In genomic region chr12:62817556-62818271, GRCh38 we compare ENCODE assay signal across 9 cellular contexts.
A peak's percentile ranks its signal among the peaks of the same experiment; 100 is the strongest.
DNase-seq lines count a peak whose midpoint lies in the region; ATAC-seq and TF ChIP-seq lines count a peak whose summit lies in the region.
"Had no signal": no experiment of that assay in that cellular context is flagged by ENCODE, and none has a peak within 500 bp of the region (broad histone marks: within the 10 kb centered on the region; RNA-seq: fewer than 3 reads in every experiment).

No MANE protein-coding gene starts in this region.

- in situ Hi-C loops in mammary epithelial cell (cut with MboI; ENCODE audit: low sequenced_read_pairs in 2 of 2), result loop anchor here (10.0 kb wide), 1 partner anchor 247 kb away; no protein-coding TSS in a partner anchor

- peak overlapping the region; percentile 39 for H2AFZ ChIP-seq in mammary epithelial cell (ENCODE audit: low read depth, low read length)

- peak; percentile 79 for DNase-seq in A673 (ENCODE audit: low spot score)
- peak; percentile 68 for DNase-seq in LHCN-M2 (ENCODE audit: low read depth)
- peak; percentile 11 for DNase-seq in mammary epithelial cell
- DNase-seq in lower lobe of right lung, result no peak
- no peak for DNase-seq in GOT3 (lab: John Stamatoyannopoulos, UW)
- no peak for DNase-seq in activated T-cell treated with anti-CD3 and anti-CD28 coated beads for 4 hours
- DNase-seq in stimulated activated CD8-positive, alpha-beta memory T cell treated with anti-CD3 and anti-CD28 coated beads, Interleukin-4, amount 100 ng/mL, for 48 hours, result no peak
- DNase-seq: stimulated activated CD4-positive, alpha-beta T cell treated with anti-CD3 and anti-CD28 coated beads, Interleukin-1b, Interleukin-23, amount 100 ng/mL, for 48 hours had no signal

- peaks cover 16% of the 10 kb centered on the region for H3K4me1 ChIP-seq in A673 (ENCODE audit: insufficient read depth, low read length, poor library complexity, severe bottlenecking)
- peaks cover 9% of the 10 kb centered on the region for H3K4me1 ChIP-seq in mammary epithelial cell (ENCODE audit: insufficient read depth, low read length)
- H3K4me1 ChIP-seq in lower lobe of right lung, result peaks cover 9% of the 10 kb centered on the region

- BruUV-seq in A673 (replicated peaks; lab: Mats Ljungman, UMichigan) (no TSS peak), mammary epithelial cell (replicated peaks; lab: Mats Ljungman, UMichigan) (no TSS peak)

- dilution Hi-C loops in mammary epithelial cell (cut with HindIII; ENCODE audit: low sequenced_read_pairs), result no loop called here

- CTCF ChIA-PET in A673 (lab: Charles Lee) (interaction anchor here (0.7 to 1.4 kb wide), 2 partner anchors 24 to 116 kb away, joined by 3 read pairs; no protein-coding TSS in a partner anchor), mammary epithelial cell (lab: Charles Lee; ENCODE audit: low non-redundant PET) (interaction anchor here (1.6 kb wide), 1 partner anchor 251 kb away, joined by 10 read pairs; no protein-coding TSS in a partner anchor)

- no peaks in the 10 kb centered on the region for H4K20me1 ChIP-seq in mammary epithelial cell (ENCODE audit: insufficient read depth, low read length)

- H3K27me3 ChIP-seq in A673 (replicated peaks; ENCODE audit: insufficient read depth, low read depth, low read length, poor library complexity) (no peaks in the 10 kb centered on the region), mammary epithelial cell (ENCODE audit: insufficient read depth, low read length) (no peaks in the 10 kb centered on the region), lower lobe of right lung (ENCODE audit: low read depth) (no peaks in the 10 kb centered on the region)

- H3K4me3 ChIP-seq in A673 (ENCODE audit: low read depth, low read length, poor library complexity, severe bottlenecking), result no peak overlapping the region
- no peak overlapping the region for H3K4me3 ChIP-seq in mammary epithelial cell (replicated peaks in 1 of 3; ENCODE audit: insufficient read depth in 1 of 3, low read depth in 2 of 3, low read length in 3 of 3)
- H3K4me3 ChIP-seq in lower lobe of right lung, result peak overlapping the region; percentile 16

- peak overlapping the region; percentile 1 for H3K4me2 ChIP-seq in mammary epithelial cell (ENCODE audit: insufficient read depth, low read depth, low read length)

- peak overlapping the region; percentile 1 for H3K27ac ChIP-seq in A673 (ENCODE audit: low read depth, low read length, poor library complexity, severe bottlenecking)
- H3K27ac ChIP-seq in mammary epithelial cell (ENCODE audit: insufficient read depth, low read depth, low read length), result no peak overlapping the region
- H3K27ac ChIP-seq in lower lobe of right lung, result no peak overlapping the region

- no peaks in the 10 kb centered on the region for H3K9me3 ChIP-seq in A673 (ENCODE audit: low read depth, low read length, poor library complexity, severe bottlenecking)
- no peaks in the 10 kb centered on the region for H3K9me3 ChIP-seq in mammary epithelial cell (replicated peaks; ENCODE audit: insufficient read depth, low read length)
- H3K9me3 ChIP-seq in lower lobe of right lung, result no peaks in the 10 kb centered on the region

- ATAC-seq in lower lobe of right lung, result peak; percentile 19 to 39
- no peak for ATAC-seq in HG03520 (IDR thresholded peaks at IDR 0.05; ENCODE audit: unreplicated experiment)

- POLR2A ChIA-PET in A673 (lab: Charles Lee; ENCODE audit: low non-redundant PET), result no interaction called here

- no peaks in the 10 kb centered on the region for H3K36me3 ChIP-seq in A673 (ENCODE audit: insufficient read depth, low read length, poor library complexity, severe bottlenecking)
- H3K36me3 ChIP-seq in mammary epithelial cell (ENCODE audit: insufficient read depth, low read length), result no peaks in the 10 kb centered on the region
- H3K36me3 ChIP-seq in lower lobe of right lung, result no peaks in the 10 kb centered on the region

- 34% methylated on average over 9 of the region's 9 CpGs for WGBS in mammary epithelial cell (ENCODE audit: low coverage, missing lambda C conversion rate)

- TF ChIP-seq CTCF in A673 (conservative IDR thresholded peaks at IDR 0.05; ENCODE audit: low read depth, low read length), result peak; percentile 24; the same call in 1 of the 2 replicates
- no peak for TF ChIP-seq CTCF in mammary epithelial cell (conservative IDR thresholded peaks at IDR 0.05 in 1 of 2, IDR thresholded peaks at IDR 0.05 in 1 of 2; ENCODE audit: extremely low read depth in 1 of 2, insufficient read depth in 1 of 2, low read depth in 1 of 2, low read length in 2 of 2)
- no peak for TF ChIP-seq CTCF in lower lobe of right lung (IDR thresholded peaks at IDR 0.05)

- no peak overlapping the region for H3K9ac ChIP-seq in mammary epithelial cell (ENCODE audit: insufficient read depth, low read length)

- no peaks in the 10 kb centered on the region for H3K79me2 ChIP-seq in mammary epithelial cell (ENCODE audit: insufficient read depth, low read length)

- intact Hi-C loops in A673 (cut with micrococcal nuclease; ENCODE audit: unreplicated experiment), result loop anchor here (5.0 kb wide), 1 partner anchor 250 kb away; no protein-coding TSS in a partner anchor
- intact Hi-C loops in mammary epithelial cell (cut with micrococcal nuclease), result loop anchor here (10.0 kb wide), 1 partner anchor 117 kb away; the partner anchor contains the start of gene PPM1H
- intact Hi-C loops in lower lobe of right lung (cut with DNase I), result no loop called here

Comparison
In these comparisons a context has a peak if more than half of its experiments do, and no peak if none do; other contexts are left out.
1. DNase-seq: peak in A673 (single experiment), LHCN-M2 (single experiment) and mammary epithelial cell (single experiment); none in lower lobe of right lung (single experiment), GOT3 (single experiment), activated T-cell treated with anti-CD3 and anti-CD28 coated beads for 4 hours (single experiment) and stimulated activated CD8-positive, alpha-beta memory T cell treated with anti-CD3 and anti-CD28 coated beads, Interleukin-4, amount 100 ng/mL, for 48 hours (single experiment).